11 cellular contexts compared by ENCODE assay signal in genomic region chr6:159819932-159820640, GRCh38. TPM values are rescaled to one million over a fixed set of nuclear protein-coding genes. Genes with fewer than 3 reads are reported as not detected.
DNase-seq lines count a peak whose midpoint lies in the region; ATAC-seq and TF ChIP-seq lines count a peak whose summit lies in the region.
"Had no signal": no experiment of that assay in that cellular context is flagged by ENCODE, and none has a peak within 500 bp of the region (broad histone marks: within the 10 kb centered on the region; RNA-seq: fewer than 3 reads in every experiment).

No MANE protein-coding gene starts in this region.

- H3K36me3 ChIP-seq in DND-41 (ENCODE audit: insufficient read depth, low read length) (no peaks in the 10 kb centered on the region), heart left ventricle (no peaks in the 10 kb centered on the region), prostate gland (no peaks in the 10 kb centered on the region)
- H3K36me3 ChIP-seq in naive thymus-derived CD4-positive, alpha-beta T cell (ENCODE audit: control insufficient read depth in 2 of 3, insufficient read depth in 3 of 3, low read length in 3 of 3) = no peaks in the 10 kb centered on the region

- H3K4me3 ChIP-seq in DND-41 (ENCODE audit: low read depth in 1 of 2, low read length in 2 of 2) (peak overlapping the region in 1 of 2 experiments; percentile 55; a peak in 3 of 4 replicates), heart left ventricle (peak overlapping the region in 1 of 12 donors; percentile 4), prostate gland (no peak overlapping the region)
- peak overlapping the region; percentile 40 for H3K4me3 ChIP-seq in naive thymus-derived CD4-positive, alpha-beta T cell (ENCODE audit: low read length)
- H3K4me3 ChIP-seq: lung, tibial artery had no signal

- H3K27ac ChIP-seq in DND-41 (ENCODE audit: low read length) (peak overlapping the region; percentile 90), heart left ventricle (no peak overlapping the region), prostate gland (no peak overlapping the region)
- peak overlapping the region; percentile 43 for H3K27ac ChIP-seq in naive thymus-derived CD4-positive, alpha-beta T cell (ENCODE audit: low read depth, low read length)
- H3K27ac ChIP-seq: tibial artery had no signal

- H4K20me1 ChIP-seq in DND-41 (ENCODE audit: insufficient read depth, low read length) = no peaks in the 10 kb centered on the region

- 61 to 68% (median 62%) methylated on average over 28 of the region's 28 CpGs for WGBS in heart left ventricle, 4 donors
- WGBS in prostate gland = 62% methylated on average over 28 of the region's 28 CpGs

- POLR2A ChIA-PET in naive thymus-derived CD4-positive, alpha-beta T cell (lab: Charles Lee) = interaction anchor here (0.7 to 2.6 kb wide), 9 partner anchors 8 to 148 kb away, joined by 3 to 18 read pairs (median 4); partner anchors contain the start of genes MRPL18, TCP1 and WTAP
- POLR2A ChIA-PET in MCF 10A (lab: Yijun Ruan, JAX) = interaction anchor here (1.0 to 1.6 kb wide), 2 partner anchors 13 to 15 kb away, joined by 3 to 4 read pairs; no protein-coding TSS in a partner anchor

- peaks cover 15 to 49% (median 30%) of the 10 kb centered on the region in 7 donors for H3K4me1 Mint-ChIP-seq in naive thymus-derived CD4-positive, alpha-beta T cell
- no peaks in the 10 kb centered on the region for H3K4me1 Mint-ChIP-seq in MCF 10A (ENCODE audit: insufficient read depth, unreplicated experiment)

- no TSS peak for BruUV-seq in MCF 10A (replicated peaks; lab: Mats Ljungman, UMichigan)

- DNase-seq in DND-41 (peak; percentile 96), heart left ventricle (no peak), MCF 10A (ENCODE audit: unreplicated experiment) (no peak), NCI-H774 (lab: John Stamatoyannopoulos, UW) (no peak), prostate gland (ENCODE audit: low spot score) (no peak)
- peak; percentile 34 to 43 for DNase-seq in activated CD4-positive, alpha-beta T cell treated with anti-CD3 and anti-CD28 coated beads, Interleukin-2, amount 50 U/mL, for 48 hours
- DNase-seq in naive thymus-derived CD4-positive, alpha-beta T cell = peak in 8 of 9 donors; percentile 16 to 74 (median 65)
- DNase-seq: amygdala had no signal

- H3K9ac ChIP-seq in DND-41 (ENCODE audit: low read depth, low read length) = peak overlapping the region; percentile 61

- ATAC-seq in DND-41 (ENCODE audit: insufficient read depth, low read depth) = peak; percentile 93
- peak; percentile 71 for ATAC-seq in HG03432 (IDR thresholded peaks at IDR 0.05; ENCODE audit: unreplicated experiment)
- peak; percentile 82 for ATAC-seq in naive thymus-derived CD4-positive, alpha-beta T cell
- ATAC-seq in heart left ventricle = no peak

- H3K4me2 ChIP-seq in DND-41 (ENCODE audit: insufficient read depth, low read length) = peak overlapping the region; percentile 78

- H3K27me3 Mint-ChIP-seq in naive thymus-derived CD4-positive, alpha-beta T cell = no peaks in the 10 kb centered on the region
- H3K27me3 Mint-ChIP-seq in MCF 10A (ENCODE audit: insufficient read depth, unreplicated experiment) = peaks cover 20% of the 10 kb centered on the region

- H2AFZ ChIP-seq in DND-41 (ENCODE audit: low read depth, low read length) = peak overlapping the region; percentile 75

- H3K9me3 ChIP-seq in DND-41 (ENCODE audit: insufficient read depth, low read length, severe bottlenecking) = no peaks in the 10 kb centered on the region
- no peaks in the 10 kb centered on the region for H3K9me3 ChIP-seq in naive thymus-derived CD4-positive, alpha-beta T cell (ENCODE audit: control insufficient read depth in 2 of 3, low read length in 3 of 3)
- H3K9me3 ChIP-seq in heart left ventricle = no peaks in the 10 kb centered on the region
- no peaks in the 10 kb centered on the region for H3K9me3 ChIP-seq in prostate gland
- H3K9me3 ChIP-seq: tibial artery had no signal

- intact Hi-C loops in naive thymus-derived CD4-positive, alpha-beta T cell (cut with micrococcal nuclease) = loop anchor here (1.0 to 2.0 kb wide), 2 partner anchors 29 to 30 kb away; partner anchors contain the start of gene MRPL18 (in 2 of the 2)
- intact Hi-C loops in heart left ventricle (cut with DNase I) (no loop called here), MCF 10A (cut with micrococcal nuclease) (no loop called here), prostate gland (cut with DNase I) (no loop called here)

- peaks cover 36% of the 10 kb centered on the region for H3K4me1 ChIP-seq in DND-41 (ENCODE audit: insufficient read depth, low read length)
- H3K4me1 ChIP-seq in naive thymus-derived CD4-positive, alpha-beta T cell (ENCODE audit: control insufficient read depth in 2 of 2, insufficient read depth in 2 of 2, low read length in 2 of 2) = peaks cover 0 to 32% of the 10 kb centered on the region in 2 donors
- no peaks in the 10 kb centered on the region for H3K4me1 ChIP-seq in heart left ventricle
- no peaks in the 10 kb centered on the region for H3K4me1 ChIP-seq in prostate gland (replicated peaks)
- H3K4me1 ChIP-seq: tibial artery had no signal

- H3K79me2 ChIP-seq in DND-41 (ENCODE audit: insufficient read depth, low read length) = no peaks in the 10 kb centered on the region

- H3K4me3 Mint-ChIP-seq in naive thymus-derived CD4-positive, alpha-beta T cell = peak overlapping the region; percentile 81 to 93 (median 86)
- H3K4me3 Mint-ChIP-seq in MCF 10A (ENCODE audit: unreplicated experiment) = no peak overlapping the region

- no peak for TF ChIP-seq POLR2A in heart left ventricle (IDR thresholded peaks at IDR 0.05)
- TF ChIP-seq POLR2A in prostate gland (IDR thresholded peaks at IDR 0.05) = no peak

- CTCF ChIA-PET in naive thymus-derived CD4-positive, alpha-beta T cell (lab: Charles Lee) = interaction anchor here (1.0 to 2.3 kb wide), 2 partner anchors 33 to 646 kb away, joined by 4 to 7 read pairs; no protein-coding TSS in a partner anchor
- CTCF ChIA-PET in MCF 10A (lab: Yijun Ruan, JAX) = no interaction called here

- peak; percentile 10 for TF ChIP-seq CTCF in DND-41 (IDR thresholded peaks at IDR 0.05; ENCODE audit: borderline replicate concordance, extremely low read depth, low read length, poor library complexity, severe bottlenecking)
- TF ChIP-seq CTCF in heart left ventricle (IDR thresholded peaks at IDR 0.05) = no peak
- TF ChIP-seq CTCF in MCF 10A (IDR thresholded peaks at IDR 0.05; ENCODE audit: unreplicated experiment) = no peak
- no peak for TF ChIP-seq CTCF in prostate gland (IDR thresholded peaks at IDR 0.05)

- H3K27me3 ChIP-seq in DND-41 (ENCODE audit: insufficient read depth, low read length, poor library complexity) = no peaks in the 10 kb centered on the region
- no peaks in the 10 kb centered on the region for H3K27me3 ChIP-seq in naive thymus-derived CD4-positive, alpha-beta T cell (ENCODE audit: control insufficient read depth in 2 of 2, insufficient read depth in 2 of 2, low read length in 2 of 2)
- H3K27me3 ChIP-seq in heart left ventricle = no peaks in the 10 kb centered on the region
- no peaks in the 10 kb centered on the region for H3K27me3 ChIP-seq in prostate gland (replicated peaks; ENCODE audit: insufficient read depth)
- H3K27me3 ChIP-seq: tibial artery had no signal

- no peaks in the 10 kb centered on the region for H3K9me3 Mint-ChIP-seq in naive thymus-derived CD4-positive, alpha-beta T cell
- no peaks in the 10 kb centered on the region for H3K9me3 Mint-ChIP-seq in MCF 10A (ENCODE audit: unreplicated experiment)

- peak overlapping the region; percentile 80 to 97 (median 94) for H3K27ac Mint-ChIP-seq in naive thymus-derived CD4-positive, alpha-beta T cell
- no peak overlapping the region for H3K27ac Mint-ChIP-seq in MCF 10A (ENCODE audit: low read depth, unreplicated experiment)

- peaks cover 0 to 3% (median 0%) of the 10 kb centered on the region in 5 donors for H3K36me3 Mint-ChIP-seq in naive thymus-derived CD4-positive, alpha-beta T cell
- no peaks in the 10 kb centered on the region for H3K36me3 Mint-ChIP-seq in MCF 10A (ENCODE audit: insufficient read depth, unreplicated experiment)

RNA-seq across cellular contexts. Expression of gene PNLDC1, which starts 20.0 kb away (rescaled TPM):
- total RNA-seq in naive thymus-derived CD4-positive, alpha-beta T cell = 1 to 10 TPM in 1 of 5 experiments, under 1 TPM in 2, not detected in 2; 0.73 to 1.4 (median 0.97) TPM
- not detected for polyA plus RNA-seq in naive thymus-derived CD4-positive, alpha-beta T cell
- total RNA-seq in heart left ventricle (under 1 TPM in 4 of 9 donors, not detected in 5; 0.19 to 0.67 (median 0.26) TPM), MCF 10A (2022) (not detected in 2 replicates), prostate gland (1 to 10 TPM in 1 of 2 donors, not detected in 1; 5.6 TPM)
- under 1 TPM in 1 of 2 donors, not detected in 1; 0.04 TPM for polyA plus RNA-seq in heart left ventricle

RNA-seq across cellular contexts. Expression of gene MRPL18, which starts 29.8 kb away (rescaled TPM):
- total RNA-seq in naive thymus-derived CD4-positive, alpha-beta T cell = 10 to 100 TPM; 18.8 to 67.9 (median 39.4) TPM
- 100 to 1,000 TPM in 1 of 2 donors, 10 to 100 TPM in 1; 90.3 to 122 TPM for polyA plus RNA-seq in naive thymus-derived CD4-positive, alpha-beta T cell
- total RNA-seq in heart left ventricle (10 to 100 TPM; 52.4 to 91.1 (median 61.4) TPM), MCF 10A (2022) (108 and 120 TPM in 2 replicates), prostate gland (100 to 1,000 TPM in 1 of 2 donors, 10 to 100 TPM in 1; 76.0 to 103 TPM)
- polyA plus RNA-seq in heart left ventricle = 100 to 1,000 TPM; 114 to 145 TPM

RNA-seq across cellular contexts. Expression of gene TCP1, which starts 30.7 kb away (rescaled TPM):
- total RNA-seq in naive thymus-derived CD4-positive, alpha-beta T cell = 100 to 1,000 TPM; 147 to 225 (median 154) TPM
- 100 to 1,000 TPM in 1 of 2 donors, 10 to 100 TPM in 1; 63.3 to 111 TPM for polyA plus RNA-seq in naive thymus-derived CD4-positive, alpha-beta T cell
- 100 to 1,000 TPM; 107 to 184 (median 142) TPM for total RNA-seq in heart left ventricle
- polyA plus RNA-seq in heart left ventricle = 100 to 1,000 TPM in 1 of 2 donors, 10 to 100 TPM in 1; 89.2 to 241 TPM
- total RNA-seq in MCF 10A (2022) = 341 and 351 TPM in 2 replicates
- 100 to 1,000 TPM; 145 to 187 TPM for total RNA-seq in prostate gland

RNA-seq across cellular contexts. Expression of gene ACAT2, which starts 58.2 kb away (rescaled TPM):
- 10 to 100 TPM; 18.5 to 53.9 (median 28.0) TPM for total RNA-seq in naive thymus-derived CD4-positive, alpha-beta T cell
- 10 to 100 TPM; 29.1 to 43.1 TPM for polyA plus RNA-seq in naive thymus-derived CD4-positive, alpha-beta T cell
- total RNA-seq in heart left ventricle = 1 to 10 TPM; 1.3 to 9.9 (median 7.3) TPM
- polyA plus RNA-seq in heart left ventricle = 10 to 100 TPM in 1 of 2 donors, 1 to 10 TPM in 1; 2.8 to 18.1 TPM
- total RNA-seq in MCF 10A (2022) = 13.4 and 46.0 TPM in 2 replicates
- total RNA-seq in prostate gland = 10 to 100 TPM; 10.2 to 22.6 TPM

Comparison
In these comparisons a context has a peak if more than half of its experiments do, and no peak if none do; other contexts are left out.
1. ATAC-seq: peak in DND-41 (single experiment), HG03432 (single experiment) and naive thymus-derived CD4-positive, alpha-beta T cell (single experiment); none in heart left ventricle (0 of 4).
2. DNase-seq: peak in DND-41 (single experiment), activated CD4-positive, alpha-beta T cell treated with anti-CD3 and anti-CD28 coated beads, Interleukin-2, amount 50 U/mL, for 48 hours (2 of 2) and naive thymus-derived CD4-positive, alpha-beta T cell (8 of 9); none in heart left ventricle (0 of 5), MCF 10A (single experiment), NCI-H774 (single experiment) and prostate gland (single experiment).
3. H3K27ac ChIP-seq: peak in DND-41 (single experiment) and naive thymus-derived CD4-positive, alpha-beta T cell (single experiment); none in heart left ventricle (0 of 12) and prostate gland (0 of 2).
4. intact Hi-C loops: an anchor here in naive thymus-derived CD4-positive, alpha-beta T cell (1.0 to 2.0 kb wide); none called in heart left ventricle, MCF 10A and prostate gland.